In the genomic region with DNA sequence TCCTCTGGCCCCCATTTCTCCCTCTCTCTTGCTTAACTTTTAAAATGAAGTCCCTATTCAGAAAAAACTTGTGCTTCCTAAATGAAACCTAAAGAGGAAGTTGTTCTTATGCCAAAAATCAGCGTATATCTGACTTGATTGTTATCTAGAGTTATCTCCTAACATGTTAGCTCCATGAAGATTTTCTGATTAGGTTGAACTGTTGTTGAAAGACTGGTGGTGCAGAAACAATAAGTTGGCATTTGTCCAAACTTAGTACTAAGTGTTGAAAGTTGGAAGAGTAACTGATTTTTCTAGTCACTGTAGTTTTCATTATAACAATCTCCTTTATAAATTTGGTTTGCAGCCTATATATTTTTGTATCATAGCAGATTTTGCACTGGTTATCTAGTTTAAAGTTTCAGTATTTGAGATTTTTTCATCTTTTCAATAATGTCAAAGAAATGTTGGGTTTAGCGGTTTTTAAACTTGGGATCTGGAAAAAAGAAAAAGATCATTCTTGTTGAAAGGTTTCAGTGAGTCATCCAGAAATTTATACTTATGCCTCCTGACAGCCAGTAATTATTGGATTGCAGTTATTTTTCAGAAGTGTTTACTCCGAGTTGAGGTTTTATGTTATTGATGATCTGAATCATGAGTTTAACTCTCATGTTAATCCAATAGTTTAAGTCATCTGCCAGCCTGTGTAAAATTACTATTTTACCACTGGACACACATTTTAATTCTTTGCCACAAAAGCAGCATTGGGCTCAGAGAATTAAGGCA, we compare ENCODE assay signal across 13 cellular contexts.
A peak's percentile ranks its signal among the peaks of the same experiment; 100 is the strongest.
DNase-seq lines count a peak whose midpoint lies in the region; ATAC-seq, FAIRE-seq and TF ChIP-seq lines count a peak whose summit lies in the region.
"Had no signal": no experiment of that assay in that cellular context is flagged by ENCODE, and none has a peak within 500 bp of the region (broad histone marks: within the 10 kb centered on the region; RNA-seq: fewer than 3 reads in every experiment).

No MANE protein-coding gene starts in this region.

- no peak overlapping the region for H4K5ac ChIP-seq in H1 (ENCODE audit: insufficient read length, low read depth, low read length)

- in situ Hi-C loops in ACHN (cut with HindIII; ENCODE audit: low pct_ligation_motif_present, low pct_unique_long_range_greater_than_20kb, low sequenced_read_pairs): no loop called here
- in situ Hi-C loops in HAP-1 (cut with MboI; ENCODE audit: low sequenced_read_pairs): no loop called here

- H2BK20ac ChIP-seq in H1 (ENCODE audit: low read length): no peak overlapping the region

- H3K14ac ChIP-seq in H1 (ENCODE audit: insufficient read length): no peak overlapping the region

- H2BK15ac ChIP-seq in H1 (ENCODE audit: low read length): no peak overlapping the region

- peak; percentile 36 for ATAC-seq in GM18502 (IDR thresholded peaks at IDR 0.05; ENCODE audit: poor library complexity, unreplicated experiment)
- ATAC-seq in CD8-positive, alpha-beta T cell: no peak

- CTCF ChIA-PET in A673 (lab: Charles Lee): no interaction called here
- CTCF ChIA-PET in H1 (lab: Charles Lee; ENCODE audit: partially characterized antibody): no interaction called here
- CTCF ChIA-PET in CD8-positive, alpha-beta T cell (lab: Charles Lee): no interaction called here

- no peak overlapping the region for H4K91ac ChIP-seq in H1 (replicated peaks; ENCODE audit: insufficient read length, low read length)

- no peaks in the 10 kb centered on the region for H3K36me3 Mint-ChIP-seq in CD8-positive, alpha-beta T cell
- H3K36me3 Mint-ChIP-seq: activated naive CD4-positive, alpha-beta T cell treated with anti-CD3 and anti-CD28 coated beads, Interleukin-2, amount 10 ng/mL, durations not matched to agents 7 days and 5 days had no signal

- H3K4ac ChIP-seq in H1 (replicated peaks; ENCODE audit: insufficient read length, low read depth, low read length): peak overlapping the region; percentile 65

- H4K20me1 ChIP-seq in OCI-LY3 (ENCODE audit: insufficient read depth, low read length) (peaks cover 31% of the 10 kb centered on the region), H1 (replicated peaks in 1 of 2; ENCODE audit: control insufficient read depth in 1 of 2, insufficient read depth in 2 of 2, low read length in 2 of 2) (no peaks in the 10 kb centered on the region)

- TF ChIP-seq EP300 in H1 (IDR thresholded peaks at IDR 0.05; ENCODE audit: borderline replicate concordance in 1 of 2, low read depth in 2 of 2, low read length in 2 of 2): no peak

- H3K27me3 ChIP-seq in A673 (replicated peaks; ENCODE audit: insufficient read depth, low read depth, low read length, poor library complexity): no peaks in the 10 kb centered on the region
- H3K27me3 ChIP-seq in OCI-LY3 (ENCODE audit: low read depth, low read length): no peaks in the 10 kb centered on the region
- H3K27me3 ChIP-seq in H1 (replicated peaks in 1 of 4; ENCODE audit: control insufficient read depth in 3 of 4, extremely low read depth in 1 of 4, insufficient read depth in 3 of 4, low read length in 3 of 4): no peaks in the 10 kb centered on the region
- no peaks in the 10 kb centered on the region for H3K27me3 ChIP-seq in CD8-positive, alpha-beta T cell (ENCODE audit: insufficient read depth, low read length)
- no peaks in the 10 kb centered on the region for H3K27me3 ChIP-seq in HAP-1 (ENCODE audit: low read depth)
- H3K27me3 ChIP-seq: cardiac muscle cell had no signal

- FAIRE-seq in H1 (lab: Jason Lieb, UNC): no peak

- 89% methylated on average over 3 of the region's 3 CpGs; no CpG with 5 or more reads in 1 of the 2 experiments for WGBS in H1 (ENCODE audit: extremely low coverage in 1 of 2, insufficient coverage in 1 of 2, insufficient read length in 1 of 2, insufficient replicate concordance in 2 of 2, low coverage in 1 of 2, low lambda C conversion rate in 2 of 2, missing lambda C conversion rate in 1 of 2), 2 experiments

- H2BK5ac ChIP-seq in H1 (ENCODE audit: low read depth, low read length): no peak overlapping the region

- no peak overlapping the region for H2AFZ ChIP-seq in OCI-LY3 (ENCODE audit: low read depth, low read length)
- no peak overlapping the region for H2AFZ ChIP-seq in H1 (ENCODE audit: low read length)

- peaks cover 12% of the 10 kb centered on the region for H3K4me1 Mint-ChIP-seq in CD8-positive, alpha-beta T cell (ENCODE audit: low read depth)

- H3K27ac Mint-ChIP-seq in CD8-positive, alpha-beta T cell: no peak overlapping the region
- H3K27ac Mint-ChIP-seq: activated naive CD4-positive, alpha-beta T cell treated with anti-CD3 and anti-CD28 coated beads, Interleukin-2, amount 10 ng/mL, durations not matched to agents 7 days and 5 days; nephron; stimulated activated naive CD8-positive, alpha-beta T cell treated with anti-CD3 and anti-CD28 coated beads, Interleukin-15, Interleukin-2, amounts not matched to agents 100 ng/mL and 50 ng/mL, for 24 hours had no signal

- H3K23ac ChIP-seq in H1 (ENCODE audit: insufficient read length): no peak overlapping the region

- H3K56ac ChIP-seq in H1 (replicated peaks; ENCODE audit: insufficient read length, low read depth, low read length): no peak overlapping the region

- no peak overlapping the region for H2AK5ac ChIP-seq in H1 (ENCODE audit: low read depth, low read length)

- no peaks in the 10 kb centered on the region for H3K27me3 Mint-ChIP-seq in CD8-positive, alpha-beta T cell (ENCODE audit: low read depth)
- H3K27me3 Mint-ChIP-seq: activated naive CD4-positive, alpha-beta T cell treated with anti-CD3 and anti-CD28 coated beads, Interleukin-2, amount 10 ng/mL, durations not matched to agents 7 days and 5 days; stimulated activated naive CD8-positive, alpha-beta T cell treated with anti-CD3 and anti-CD28 coated beads, Interleukin-15, Interleukin-2, amounts not matched to agents 100 ng/mL and 50 ng/mL, for 24 hours had no signal

- no peak for TF ChIP-seq RAD21 in H1 (IDR thresholded peaks at IDR 0.05 in 1 of 2, conservative IDR thresholded peaks at IDR 0.05 in 1 of 2; ENCODE audit: low read depth in 2 of 2, low read length in 2 of 2)

- no peaks in the 10 kb centered on the region for H3K79me1 ChIP-seq in H1 (ENCODE audit: low read depth, low read length)

- no peak overlapping the region for H4K8ac ChIP-seq in H1 (ENCODE audit: extremely low read depth, insufficient read depth, low read length)

- H3K4me3 ChIP-seq in A673 (ENCODE audit: low read depth, low read length, poor library complexity, severe bottlenecking): no peak overlapping the region
- peak overlapping the region; percentile 31; the same call in 1 of the 2 replicates for H3K4me3 ChIP-seq in OCI-LY3 (ENCODE audit: low read length)
- H3K4me3 ChIP-seq in H1 (ENCODE audit: extremely low read depth in 1 of 4, insufficient read depth in 2 of 4, low read depth in 3 of 4, low read length in 4 of 4): no peak overlapping the region
- H3K4me3 ChIP-seq in CD8-positive, alpha-beta T cell (ENCODE audit: low read depth, low read length): no peak overlapping the region
- H3K4me3 ChIP-seq in HAP-1: no peak overlapping the region
- H3K4me3 ChIP-seq: cardiac muscle cell had no signal

- DNase-seq in A673 (ENCODE audit: low spot score) (peak; percentile 51), H1 (ENCODE audit: low read depth in 1 of 2, low spot score in 2 of 2) (no peak), ACHN (no peak), epidermal melanocyte (ENCODE audit: insufficient read length, low spot score) (no peak), HAP-1 (ENCODE audit: low spot score in 2 of 2) (no peak)
- no peak for DNase-seq in CD8-positive, alpha-beta T cell
- DNase-seq: activated naive CD4-positive, alpha-beta T cell treated with anti-CD3 and anti-CD28 coated beads, Interleukin-2, amount 10 ng/mL, durations not matched to agents 7 days and 5 days had no signal

- TF ChIP-seq CTCF in A673 (conservative IDR thresholded peaks at IDR 0.05; ENCODE audit: low read depth, low read length): no peak
- TF ChIP-seq CTCF in OCI-LY3 (IDR thresholded peaks at IDR 0.05; ENCODE audit: low read depth, low read length): no peak
- TF ChIP-seq CTCF in H1 (IDR thresholded peaks at IDR 0.05; ENCODE audit: control extremely low read depth in 1 of 3, insufficient read depth in 1 of 3, low read depth in 1 of 3, low read length in 3 of 3): no peak
- TF ChIP-seq CTCF in CD8-positive, alpha-beta T cell (IDR thresholded peaks at IDR 0.05): no peak

- H3K79me2 ChIP-seq in OCI-LY3 (ENCODE audit: low read length) (no peaks in the 10 kb centered on the region), H1 (ENCODE audit: control insufficient read depth in 1 of 2, insufficient read depth in 2 of 2, low read length in 2 of 2) (no peaks in the 10 kb centered on the region)

- H3K23me2 ChIP-seq in H1 (ENCODE audit: low read depth, low read length): no peaks in the 10 kb centered on the region

- peak overlapping the region; percentile 51 for H3K27ac ChIP-seq in A673 (ENCODE audit: low read depth, low read length, poor library complexity, severe bottlenecking)
- H3K27ac ChIP-seq in OCI-LY3 (ENCODE audit: low read length): no peak overlapping the region
- H3K27ac ChIP-seq in H1 (ENCODE audit: low read depth, low read length): no peak overlapping the region
- H3K27ac ChIP-seq in CD8-positive, alpha-beta T cell (ENCODE audit: low read depth, low read length): no peak overlapping the region
- H3K27ac ChIP-seq: C4-2B, cardiac muscle cell had no signal

- H3K4me1 ChIP-seq in A673 (ENCODE audit: insufficient read depth, low read length, poor library complexity, severe bottlenecking) (peaks cover 56% of the 10 kb centered on the region), OCI-LY3 (ENCODE audit: low read length) (peaks cover 26% of the 10 kb centered on the region), H1 (replicated peaks in 1 of 4; ENCODE audit: control insufficient read depth in 3 of 4, insufficient read depth in 4 of 4, low read length in 3 of 4) (no peaks in the 10 kb centered on the region), HAP-1 (no peaks in the 10 kb centered on the region)
- H3K4me1 ChIP-seq in CD8-positive, alpha-beta T cell (ENCODE audit: insufficient read depth, low read length): peaks cover 5% of the 10 kb centered on the region

- intact Hi-C loops in A673 (cut with micrococcal nuclease; ENCODE audit: unreplicated experiment): no loop called here
- intact Hi-C loops in CD8-positive, alpha-beta T cell (cut with DNase I, micrococcal nuclease): no loop called here

- no peaks in the 10 kb centered on the region for H3K9me3 Mint-ChIP-seq in CD8-positive, alpha-beta T cell
- H3K9me3 Mint-ChIP-seq: activated naive CD4-positive, alpha-beta T cell treated with anti-CD3 and anti-CD28 coated beads, Interleukin-2, amount 10 ng/mL, durations not matched to agents 7 days and 5 days; nephron; stimulated activated naive CD8-positive, alpha-beta T cell treated with anti-CD3 and anti-CD28 coated beads, Interleukin-15, Interleukin-2, amounts not matched to agents 100 ng/mL and 50 ng/mL, for 24 hours had no signal

- H3K9me3 ChIP-seq in A673 (ENCODE audit: low read depth, low read length, poor library complexity, severe bottlenecking) (no peaks in the 10 kb centered on the region), OCI-LY3 (ENCODE audit: insufficient read depth, low read length) (no peaks in the 10 kb centered on the region), H1 (ENCODE audit: insufficient read depth in 2 of 2, low read depth in 1 of 2, low read length in 1 of 2) (no peaks in the 10 kb centered on the region), HAP-1 (no peaks in the 10 kb centered on the region)
- H3K9me3 ChIP-seq in CD8-positive, alpha-beta T cell (ENCODE audit: low read length): no peaks in the 10 kb centered on the region

- no peak overlapping the region for H2BK12ac ChIP-seq in H1 (ENCODE audit: low read depth, low read length)

- no peak overlapping the region for H3K4me3 Mint-ChIP-seq in CD8-positive, alpha-beta T cell
- H3K4me3 Mint-ChIP-seq: activated naive CD4-positive, alpha-beta T cell treated with anti-CD3 and anti-CD28 coated beads, Interleukin-2, amount 10 ng/mL, durations not matched to agents 7 days and 5 days; nephron; stimulated activated naive CD8-positive, alpha-beta T cell treated with anti-CD3 and anti-CD28 coated beads, Interleukin-15, Interleukin-2, amounts not matched to agents 100 ng/mL and 50 ng/mL, for 24 hours had no signal

- H3K4me2 ChIP-seq in OCI-LY3 (ENCODE audit: low read length): peak overlapping the region; percentile 50
- no peak overlapping the region for H3K4me2 ChIP-seq in H1 (ENCODE audit: insufficient read depth in 1 of 2, low read depth in 2 of 2, low read length in 2 of 2)

- H3K9ac ChIP-seq in OCI-LY3 (ENCODE audit: low read length) (no peak overlapping the region), H1 (replicated peaks in 1 of 4; ENCODE audit: extremely low read depth in 1 of 4, low read depth in 3 of 4, low read length in 3 of 4) (no peak overlapping the region)

- POLR2A ChIA-PET in A673 (lab: Charles Lee; ENCODE audit: low non-redundant PET): no interaction called here
- POLR2A ChIA-PET in H1 (lab: Charles Lee; ENCODE audit: partially characterized antibody): no interaction called here
- POLR2A ChIA-PET in CD8-positive, alpha-beta T cell (lab: Charles Lee): no interaction called here

- H3K36me3 ChIP-seq in A673 (ENCODE audit: insufficient read depth, low read length, poor library complexity, severe bottlenecking) (no peaks in the 10 kb centered on the region), OCI-LY3 (replicated peaks; ENCODE audit: low read depth, low read length) (no peaks in the 10 kb centered on the region), H1 (ENCODE audit: control insufficient read depth in 2 of 4, insufficient read depth in 4 of 4, low read length in 3 of 4) (no peaks in the 10 kb centered on the region), HAP-1 (replicated peaks) (no peaks in the 10 kb centered on the region)
- H3K36me3 ChIP-seq in CD8-positive, alpha-beta T cell (ENCODE audit: insufficient read depth, low read length): no peaks in the 10 kb centered on the region
- H3K36me3 ChIP-seq: cardiac muscle cell had no signal

- H2BK120ac ChIP-seq in H1 (replicated peaks; ENCODE audit: low read depth, low read length): no peak overlapping the region

- TF ChIP-seq POLR2A in H1 (IDR thresholded peaks at IDR 0.05; ENCODE audit: control extremely low read depth in 1 of 2, low read depth in 2 of 2, low read length in 2 of 2): no peak

- BruUV-seq in A673 (replicated peaks; lab: Mats Ljungman, UMichigan): no TSS peak

- H3K18ac ChIP-seq in H1 (ENCODE audit: extremely low read depth, low read length): no peak overlapping the region
